Comparison of ENCODE assay signal across 1 cellular context in the genomic region with DNA sequence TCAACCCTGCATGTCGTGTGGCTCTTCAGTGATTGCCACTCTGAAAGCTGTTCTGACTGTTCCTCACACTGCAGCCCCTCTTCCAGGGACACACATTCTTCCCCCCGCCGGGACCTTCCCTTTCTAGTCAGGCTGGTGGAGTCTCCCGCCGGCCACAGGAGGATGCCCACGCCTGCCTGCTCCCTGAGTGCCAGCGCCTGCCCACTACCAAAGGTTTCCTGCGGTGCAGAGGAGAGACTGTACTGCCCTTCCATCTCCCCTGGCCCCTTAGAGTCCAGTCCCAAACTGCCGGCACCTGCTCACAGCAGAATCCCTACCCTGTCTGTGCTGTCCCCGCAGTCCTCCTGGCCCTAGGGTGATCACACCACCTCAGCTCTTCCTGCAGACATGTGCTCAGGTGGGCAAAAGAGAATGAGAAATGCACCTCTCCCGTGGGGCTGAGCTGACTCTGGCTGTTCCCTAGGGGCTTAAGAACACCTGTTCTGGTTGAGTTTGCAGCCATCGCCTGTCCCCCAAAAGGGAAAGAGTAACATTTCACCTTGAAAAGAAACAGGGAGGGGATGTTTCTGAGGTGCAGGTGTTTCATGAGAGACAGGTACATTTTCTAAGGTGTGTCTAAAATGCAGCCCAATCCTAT.
TF ChIP-seq lines count a peak whose summit lies in the region.

No MANE protein-coding gene starts in this region.

TF ChIP-seq in HCT116, 20 proteins besides CTCF, POLR2A, EP300 and RAD21 (continued from another document):
- no peak for TF ChIP-seq REST (IDR thresholded peaks at IDR 0.05; ENCODE audit: low read depth)
- TF ChIP-seq POLR2AphosphoS5 (IDR thresholded peaks at IDR 0.05; ENCODE audit: low read depth, low read length), result no peak
- no peak for TF ChIP-seq YY1 (IDR thresholded peaks at IDR 0.05; ENCODE audit: extremely low read depth, insufficient replicate concordance, low read depth, low read length)
- no peak for TF ChIP-seq TCF7L2 (IDR thresholded peaks at IDR 0.05; ENCODE audit: borderline replicate concordance, extremely low read depth, insufficient read depth, insufficient read length)
- TF ChIP-seq SRF (IDR thresholded peaks at IDR 0.05; ENCODE audit: low read depth), result no peak
- TF ChIP-seq EGR1 (IDR thresholded peaks at IDR 0.05; ENCODE audit: low read depth), result no peak
- no peak for TF ChIP-seq ZFX (IDR thresholded peaks at IDR 0.05)
- no peak for TF ChIP-seq JUND (IDR thresholded peaks at IDR 0.05)
- no peak for TF ChIP-seq ATF3 (IDR thresholded peaks at IDR 0.05)
- no peak for TF ChIP-seq FOSL1 (IDR thresholded peaks at IDR 0.05; ENCODE audit: low read depth)
- TF ChIP-seq CEBPB (IDR thresholded peaks at IDR 0.05; ENCODE audit: low read depth), result no peak
- TF ChIP-seq EZH2 (IDR thresholded peaks at IDR 0.05), result no peak
- no peak for TF ChIP-seq EZH2phosphoT487 (IDR thresholded peaks at IDR 0.05; ENCODE audit: borderline replicate concordance)
- TF ChIP-seq SP1 (IDR thresholded peaks at IDR 0.05; ENCODE audit: low read depth), result no peak
- no peak for TF ChIP-seq CBX3 (IDR thresholded peaks at IDR 0.05; ENCODE audit: low read depth)
- no peak for TF ChIP-seq ZBTB33 (IDR thresholded peaks at IDR 0.05; ENCODE audit: extremely low read depth, insufficient replicate concordance, low read length)
- no peak for TF ChIP-seq ZNF274 (IDR thresholded peaks at IDR 0.05; ENCODE audit: low read depth, low read length)
